9 cellular contexts compared by ENCODE assay signal in genomic region chr12:80702889-80703605, GRCh38. TPM values are rescaled to one million over a fixed set of nuclear protein-coding genes. Genes with fewer than 3 reads are reported as not detected.
DNase-seq lines count a peak whose midpoint lies in the region; ATAC-seq and TF ChIP-seq lines count a peak whose summit lies in the region.
"Had no signal": no experiment of that assay in that cellular context is flagged by ENCODE, and none has a peak within 500 bp of the region (broad histone marks: within the 10 kb centered on the region; RNA-seq: fewer than 3 reads in every experiment).

No MANE protein-coding gene starts in this region.

- H3K9ac ChIP-seq in GM23248, result peak overlapping the region; percentile 37; the same call in 1 of the 2 replicates
- peak overlapping the region in 3 of 5 donors; percentile 40 to 69 (median 64) for H3K9ac ChIP-seq in subcutaneous abdominal adipose tissue (ENCODE audit: low read length in 5 of 5)
- no peak overlapping the region for H3K9ac ChIP-seq in endodermal cell (ENCODE audit: extremely low read depth, low read length, poor library complexity, severe bottlenecking)

- H3K4me3 Mint-ChIP-seq in endodermal cell, result no peak overlapping the region
- H3K4me3 Mint-ChIP-seq in CD8-positive, alpha-beta T cell, result no peak overlapping the region

- peaks cover 13% of the 10 kb centered on the region for H3K4me1 Mint-ChIP-seq in endodermal cell
- H3K4me1 Mint-ChIP-seq in CD8-positive, alpha-beta T cell (ENCODE audit: low read depth), result no peaks in the 10 kb centered on the region

- POLR2A ChIA-PET in CD8-positive, alpha-beta T cell (lab: Charles Lee), result no interaction called here

- H3K4me1 ChIP-seq in GM23248 (ENCODE audit: insufficient read depth) (peaks cover 17% of the 10 kb centered on the region), subcutaneous abdominal adipose tissue (ENCODE audit: control insufficient read depth in 5 of 5, insufficient read depth in 5 of 5, low read length in 5 of 5) (peaks cover 0 to 13% (median 12%) of the 10 kb centered on the region in 5 donors), endodermal cell (ENCODE audit: control insufficient read depth, insufficient read depth, low read length) (peaks cover 7% of the 10 kb centered on the region)
- H3K4me1 ChIP-seq in CD8-positive, alpha-beta T cell (ENCODE audit: insufficient read depth, low read length), result no peaks in the 10 kb centered on the region
- H3K4me1 ChIP-seq: upper lobe of left lung had no signal

- no peak for ATAC-seq in CD8-positive, alpha-beta T cell

- H3K9me3 ChIP-seq in GM23248 (ENCODE audit: low read depth) (no peaks in the 10 kb centered on the region), subcutaneous abdominal adipose tissue (ENCODE audit: control insufficient read depth in 5 of 5, low read length in 5 of 5) (no peaks in the 10 kb centered on the region), endodermal cell (ENCODE audit: control insufficient read depth, low read length) (no peaks in the 10 kb centered on the region)
- H3K9me3 ChIP-seq in CD8-positive, alpha-beta T cell (ENCODE audit: low read length), result no peaks in the 10 kb centered on the region
- H3K9me3 ChIP-seq: upper lobe of left lung had no signal

- H3K36me3 Mint-ChIP-seq in endodermal cell (ENCODE audit: low read depth), result no peaks in the 10 kb centered on the region
- no peaks in the 10 kb centered on the region for H3K36me3 Mint-ChIP-seq in CD8-positive, alpha-beta T cell

- H3K27me3 Mint-ChIP-seq in endodermal cell (ENCODE audit: insufficient read depth), result peaks cover 42% of the 10 kb centered on the region
- H3K27me3 Mint-ChIP-seq in CD8-positive, alpha-beta T cell (ENCODE audit: low read depth), result peaks cover 8% of the 10 kb centered on the region

- H3F3A ChIP-seq in GM23248 (ENCODE audit: insufficient read depth), result peaks cover 15% of the 10 kb centered on the region; the same call in 1 of the 2 replicates

- H3K36me3 ChIP-seq in GM23248 (ENCODE audit: low read depth) (no peaks in the 10 kb centered on the region), subcutaneous abdominal adipose tissue (ENCODE audit: control insufficient read depth in 5 of 5, insufficient read depth in 5 of 5, low read length in 5 of 5) (no peaks in the 10 kb centered on the region), endodermal cell (ENCODE audit: control insufficient read depth, insufficient read depth, low read length) (no peaks in the 10 kb centered on the region)
- H3K36me3 ChIP-seq in CD8-positive, alpha-beta T cell (ENCODE audit: insufficient read depth, low read length), result no peaks in the 10 kb centered on the region
- H3K36me3 ChIP-seq: upper lobe of left lung had no signal

- intact Hi-C loops in CD8-positive, alpha-beta T cell (cut with DNase I, micrococcal nuclease), result no loop called here

- no peaks in the 10 kb centered on the region for H3K9me3 Mint-ChIP-seq in endodermal cell
- peaks cover 4% of the 10 kb centered on the region for H3K9me3 Mint-ChIP-seq in CD8-positive, alpha-beta T cell

- H4K20me1 ChIP-seq in GM23248 (ENCODE audit: insufficient read depth), result no peaks in the 10 kb centered on the region

- peak overlapping the region; percentile 80 for H2AFZ ChIP-seq in GM23248

- H3K4me3 ChIP-seq in GM23248, result peak overlapping the region; percentile 58
- H3K4me3 ChIP-seq in subcutaneous abdominal adipose tissue (ENCODE audit: low read depth in 1 of 5, low read length in 5 of 5), result peak overlapping the region; percentile 39 to 63 (median 53)
- no peak overlapping the region for H3K4me3 ChIP-seq in endodermal cell (ENCODE audit: low read length)
- no peak overlapping the region for H3K4me3 ChIP-seq in CD8-positive, alpha-beta T cell (ENCODE audit: low read depth, low read length)
- H3K4me3 ChIP-seq: upper lobe of left lung had no signal

- H3K27me3 ChIP-seq in GM23248 (replicated peaks; ENCODE audit: insufficient read depth), result no peaks in the 10 kb centered on the region
- H3K27me3 ChIP-seq in subcutaneous abdominal adipose tissue (ENCODE audit: control insufficient read depth in 5 of 5, insufficient read depth in 4 of 5, low read length in 5 of 5), result peaks cover 0 to 5% (median 3%) of the 10 kb centered on the region in 5 donors
- peaks cover 25% of the 10 kb centered on the region for H3K27me3 ChIP-seq in endodermal cell (ENCODE audit: control insufficient read depth, insufficient read depth, low read length, poor library complexity, severe bottlenecking)
- no peaks in the 10 kb centered on the region for H3K27me3 ChIP-seq in CD8-positive, alpha-beta T cell (ENCODE audit: insufficient read depth, low read length)

- peak overlapping the region; percentile 88 for H3K4me2 ChIP-seq in GM23248 (ENCODE audit: unreplicated experiment)

- in situ Hi-C loops in GM23248 (cut with MboI), result no loop called here

- CTCF ChIA-PET in CD8-positive, alpha-beta T cell (lab: Charles Lee), result no interaction called here

- H3K79me2 ChIP-seq in GM23248 (ENCODE audit: insufficient read depth), result no peaks in the 10 kb centered on the region

- no peak for TF ChIP-seq CTCF in endodermal cell (conservative IDR thresholded peaks at IDR 0.05)
- TF ChIP-seq CTCF in CD8-positive, alpha-beta T cell (IDR thresholded peaks at IDR 0.05), result no peak

- no peak overlapping the region for H3K27ac Mint-ChIP-seq in endodermal cell
- H3K27ac Mint-ChIP-seq in CD8-positive, alpha-beta T cell, result no peak overlapping the region

- H3K27ac ChIP-seq in GM23248 (peak overlapping the region; percentile 34), subcutaneous abdominal adipose tissue (ENCODE audit: low read depth, low read length) (peak overlapping the region; percentile 56), endodermal cell (ENCODE audit: low read depth, low read length) (no peak overlapping the region)
- no peak overlapping the region for H3K27ac ChIP-seq in CD8-positive, alpha-beta T cell (ENCODE audit: low read depth, low read length)
- H3K27ac ChIP-seq: upper lobe of left lung had no signal

- 37 to 42% methylated on average over 10 of the region's 10 CpGs for WGBS in GM23248 (ENCODE audit: low coverage in 1 of 2, low lambda C conversion rate in 2 of 2, missing lambda C conversion rate in 2 of 2), 2 experiments
- WGBS in endodermal cell (ENCODE audit: insufficient coverage in 1 of 2, insufficient read length in 1 of 2), 2 experiments, result 69 to 76% methylated on average over 10 of the region's 10 CpGs

- peak; percentile 25 for DNase-seq in GM04503 (ENCODE audit: low read depth)
- DNase-seq in GM23248, result peak; percentile 82
- DNase-seq in LoVo (ENCODE audit: low spot score), result peak; percentile 46
- peak; percentile 75 for DNase-seq in fibroblast of gingiva (ENCODE audit: low read depth)
- no peak for DNase-seq in endodermal cell
- no peak for DNase-seq in CD8-positive, alpha-beta T cell
- DNase-seq in T-helper 1 cell, result no peak
- DNase-seq: upper lobe of left lung had no signal

- no peaks in the 10 kb centered on the region for H3K9me2 ChIP-seq in GM23248 (ENCODE audit: insufficient read depth)

RNA-seq across cellular contexts. Expression of gene MYF6, which starts 4.4 kb away (rescaled TPM):
- not detected in 2 replicates for total RNA-seq in GM23248 (2014; rRNA removed; shearing (Covaris generic))
- not detected in 2 replicates for polyA plus RNA-seq in GM23248 (2016; fragmentation: Nextera tagmentation; extraction: Ambion mirVana)
- total RNA-seq in endodermal cell, result under 1 TPM in 1 of 2 donors, not detected in 1; 0.38 TPM
- polyA plus RNA-seq in endodermal cell (2013, experiment 1 of 2), result 0.32 TPM
- polyA plus RNA-seq in endodermal cell (2013, experiment 2 of 2), result not detected
- not detected for total RNA-seq in CD8-positive, alpha-beta T cell
- total RNA-seq: upper lobe of left lung had no signal

RNA-seq across cellular contexts. Expression of gene MYF5, which starts 13.7 kb away (rescaled TPM):
- not detected in 2 replicates for total RNA-seq in GM23248 (2014; rRNA removed; shearing (Covaris generic))
- not detected in 2 replicates for polyA plus RNA-seq in GM23248 (2016; fragmentation: Nextera tagmentation; extraction: Ambion mirVana)
- not detected for total RNA-seq in endodermal cell
- polyA plus RNA-seq in endodermal cell (2013, experiment 1 of 2), result not detected
- polyA plus RNA-seq in endodermal cell (2013, experiment 2 of 2), result not detected
- not detected for total RNA-seq in CD8-positive, alpha-beta T cell
- total RNA-seq: upper lobe of left lung had no signal

Comparison
In these comparisons a context has a peak if more than half of its experiments do, and no peak if none do; other contexts are left out.
1. DNase-seq: peak in GM04503 (single experiment), GM23248 (single experiment), LoVo (single experiment) and fibroblast of gingiva (single experiment); none in endodermal cell (single experiment), CD8-positive, alpha-beta T cell (0 of 7) and T-helper 1 cell (0 of 5).
2. H3K27ac ChIP-seq: peak in GM23248 (single experiment) and subcutaneous abdominal adipose tissue (single experiment); none in endodermal cell (single experiment) and CD8-positive, alpha-beta T cell (single experiment).
3. H3K4me3 ChIP-seq: peak in GM23248 (single experiment) and subcutaneous abdominal adipose tissue (5 of 5); none in endodermal cell (single experiment) and CD8-positive, alpha-beta T cell (single experiment).